ENCODE assay signal across 10 cellular contexts in the genomic region with DNA sequence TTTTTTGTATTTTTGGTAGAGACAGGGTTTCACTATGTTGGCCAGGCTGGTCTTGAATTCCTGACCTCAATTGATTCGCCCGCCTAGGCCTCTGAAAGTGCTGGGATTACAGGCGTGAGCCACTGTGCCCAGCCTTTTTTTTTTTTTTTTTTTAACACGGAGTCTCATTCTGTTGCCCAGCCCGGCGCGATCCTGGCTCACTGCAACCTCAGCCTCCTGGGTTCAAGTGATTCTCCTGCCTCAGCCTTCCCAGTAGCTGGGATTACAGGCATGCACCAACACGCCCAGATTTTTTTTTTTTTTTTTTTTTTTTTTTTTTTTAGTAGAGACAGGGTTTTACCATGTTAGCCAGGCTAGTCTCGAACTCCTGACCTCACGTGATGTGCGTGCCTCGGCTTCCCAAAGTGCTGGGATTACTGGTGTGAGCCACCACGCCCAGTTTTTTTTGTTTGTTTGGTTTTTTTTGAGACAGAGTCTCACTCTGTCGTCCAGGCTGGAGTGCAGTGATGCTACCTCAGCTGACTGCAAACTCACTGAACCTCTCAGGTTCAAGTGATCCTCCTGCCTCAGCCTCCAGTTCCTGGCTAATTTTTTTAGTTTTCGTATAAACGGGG. TPM values are rescaled to one million over a fixed set of nuclear protein-coding genes. Genes with fewer than 3 reads are reported as not detected.
DNase-seq lines count a peak whose midpoint lies in the region; ATAC-seq and TF ChIP-seq lines count a peak whose summit lies in the region.
"Not testable (repeated sequence)": the region's sequence is repeated elsewhere in the genome, so short reads cannot be mapped to it uniquely, and the experiment has no call there.
"Had no signal": no experiment of that assay in that cellular context is flagged by ENCODE, and none has a peak within 500 bp of the region (broad histone marks: within the 10 kb centered on the region; RNA-seq: fewer than 3 reads in every experiment).

No MANE protein-coding gene starts in this region.

- not testable (repeated sequence) for H3F3A ChIP-seq in neural cell (ENCODE audit: insufficient read depth, low read length, poor library complexity, severe bottlenecking)

- H3K9me3 Mint-ChIP-seq in T-cell; activated naive CD8-positive, alpha-beta T cell treated with anti-CD3 and anti-CD28 coated beads, Interleukin-2, amount 50 U/mL, for 24 hours; endodermal cell; immature natural killer cell; stimulated activated naive CD8-positive, alpha-beta T cell treated with anti-CD3 and anti-CD28 coated beads, Interleukin-15, amount 100 ng/mL, for 72 hours: not testable (repeated sequence)

- not testable (repeated sequence) for TF ChIP-seq EP300 in neural cell (conservative IDR thresholded peaks at IDR 0.05; ENCODE audit: poor library complexity, severe bottlenecking)

- H3K79me2 ChIP-seq in neural cell (replicated peaks; ENCODE audit: insufficient read depth, low read length), result not testable (repeated sequence)

- not testable (repeated sequence) for TF ChIP-seq RAD21 in neural cell (conservative IDR thresholded peaks at IDR 0.05)

- peak overlapping the region; percentile 93 to 97 (median 96) for H3K4me3 Mint-ChIP-seq in T-cell
- peak overlapping the region; percentile 89 for H3K4me3 Mint-ChIP-seq in activated naive CD8-positive, alpha-beta T cell treated with anti-CD3 and anti-CD28 coated beads, Interleukin-2, amount 50 U/mL, for 24 hours
- H3K4me3 Mint-ChIP-seq in endodermal cell, result peak overlapping the region; percentile 78
- peak overlapping the region; percentile 90 to 98 (median 96) for H3K4me3 Mint-ChIP-seq in immature natural killer cell
- peak overlapping the region; percentile 91 to 95 for H3K4me3 Mint-ChIP-seq in stimulated activated naive CD8-positive, alpha-beta T cell treated with anti-CD3 and anti-CD28 coated beads, Interleukin-15, amount 100 ng/mL, for 72 hours

- H3K27ac ChIP-seq in BLaER1, result peak overlapping the region; percentile 80
- H3K27ac ChIP-seq in endodermal cell (ENCODE audit: low read depth, low read length), result not testable (repeated sequence)
- peak overlapping the region; percentile 79 for H3K27ac ChIP-seq in neural cell (ENCODE audit: low read length)

- peaks cover 34% of the 10 kb centered on the region for H3K4me1 ChIP-seq in BLaER1
- not testable (repeated sequence) for H3K4me1 ChIP-seq in endodermal cell (ENCODE audit: control insufficient read depth, insufficient read depth, low read length)

- H4K20me1 ChIP-seq in BLaER1; neural cell (ENCODE audit: insufficient read depth): not testable (repeated sequence)

- H3K9me3 ChIP-seq in BLaER1; endodermal cell (ENCODE audit: control insufficient read depth, low read length); neural cell (ENCODE audit: low read length): not testable (repeated sequence)

- CTCF ChIA-PET in T-cell (lab: Charles Lee), result interaction anchor here in 1 of 2 donors (0.6 kb wide), 1 partner anchor 17 kb away, joined by 4 read pairs; no protein-coding TSS in a partner anchor

- H3K27me3 ChIP-seq in BLaER1; endodermal cell (ENCODE audit: control insufficient read depth, insufficient read depth, low read length, poor library complexity, severe bottlenecking); neural cell (ENCODE audit: insufficient read depth, low read depth, low read length): not testable (repeated sequence)

- H3K27me3 Mint-ChIP-seq in T-cell; activated naive CD8-positive, alpha-beta T cell treated with anti-CD3 and anti-CD28 coated beads, Interleukin-2, amount 50 U/mL, for 24 hours; stimulated activated naive CD8-positive, alpha-beta T cell treated with anti-CD3 and anti-CD28 coated beads, Interleukin-15, amount 100 ng/mL, for 72 hours: not testable (repeated sequence)
- H3K27me3 Mint-ChIP-seq in endodermal cell (ENCODE audit: insufficient read depth), result peaks cover 11% of the 10 kb centered on the region
- peaks cover 36% of the 10 kb centered on the region in 3 donors for H3K27me3 Mint-ChIP-seq in immature natural killer cell (ENCODE audit: low read depth in 3 of 3)

- H3K4me2 ChIP-seq in BLaER1, result peak overlapping the region; percentile 98
- H3K4me2 ChIP-seq in neural cell (ENCODE audit: low read length), result not testable (repeated sequence)

- peak; percentile 0 for DNase-seq in HT-29 (ENCODE audit: low spot score)
- not testable (repeated sequence) for DNase-seq in T-cell; activated naive CD8-positive, alpha-beta T cell treated with anti-CD3 and anti-CD28 coated beads, Interleukin-2, amount 50 U/mL, for 24 hours; endodermal cell; immature natural killer cell
- peak in 1 of 2 donors; percentile 15 for DNase-seq in stimulated activated naive CD8-positive, alpha-beta T cell treated with anti-CD3 and anti-CD28 coated beads, Interleukin-15, amount 100 ng/mL, for 72 hours

- TF ChIP-seq CTCF in endodermal cell (conservative IDR thresholded peaks at IDR 0.05); neural cell (IDR thresholded peaks at IDR 0.05; ENCODE audit: poor library complexity, severe bottlenecking): not testable (repeated sequence)

- not testable (repeated sequence) for H3K9me2 ChIP-seq in neural cell (ENCODE audit: insufficient read depth, low read length)

- POLR2A ChIA-PET in T-cell (lab: Charles Lee), result interaction anchor here in 1 of 2 donors (2.8 kb wide), 1 partner anchor 13 kb away, joined by 31 read pairs; the partner anchor contains the start of gene AMDHD2

- ATAC-seq in T-cell (replicated peaks in 1 of 4); activated naive CD8-positive, alpha-beta T cell treated with anti-CD3 and anti-CD28 coated beads, Interleukin-2, amount 50 U/mL, for 24 hours; stimulated activated naive CD8-positive, alpha-beta T cell treated with anti-CD3 and anti-CD28 coated beads, Interleukin-15, amount 100 ng/mL, for 72 hours: not testable (repeated sequence)

- H3K36me3 Mint-ChIP-seq in T-cell; activated naive CD8-positive, alpha-beta T cell treated with anti-CD3 and anti-CD28 coated beads, Interleukin-2, amount 50 U/mL, for 24 hours (ENCODE audit: low read depth); endodermal cell (ENCODE audit: low read depth); immature natural killer cell: not testable (repeated sequence)

- H3K4me1 Mint-ChIP-seq in T-cell (peaks cover 23 to 27% (median 24%) of the 10 kb centered on the region in 3 donors), immature natural killer cell (peaks cover 26 to 31% of the 10 kb centered on the region in 2 donors)
- peaks cover 25% of the 10 kb centered on the region for H3K4me1 Mint-ChIP-seq in activated naive CD8-positive, alpha-beta T cell treated with anti-CD3 and anti-CD28 coated beads, Interleukin-2, amount 50 U/mL, for 24 hours
- H3K4me1 Mint-ChIP-seq in endodermal cell, result not testable (repeated sequence)
- peaks cover 41% of the 10 kb centered on the region for H3K4me1 Mint-ChIP-seq in stimulated activated naive CD8-positive, alpha-beta T cell treated with anti-CD3 and anti-CD28 coated beads, Interleukin-15, amount 100 ng/mL, for 72 hours

- H3K27ac Mint-ChIP-seq in T-cell (peak overlapping the region; percentile 98), endodermal cell (peak overlapping the region; percentile 98), immature natural killer cell (peak overlapping the region; percentile 97 to 99 (median 99))
- H3K27ac Mint-ChIP-seq in activated naive CD8-positive, alpha-beta T cell treated with anti-CD3 and anti-CD28 coated beads, Interleukin-2, amount 50 U/mL, for 24 hours, result peak overlapping the region; percentile 97
- peak overlapping the region; percentile 94 to 96 for H3K27ac Mint-ChIP-seq in stimulated activated naive CD8-positive, alpha-beta T cell treated with anti-CD3 and anti-CD28 coated beads, Interleukin-15, amount 100 ng/mL, for 72 hours

- peaks cover 22% of the 10 kb centered on the region for H3K36me3 ChIP-seq in BLaER1
- peaks cover 18% of the 10 kb centered on the region for H3K36me3 ChIP-seq in endodermal cell (ENCODE audit: control insufficient read depth, insufficient read depth, low read length)
- H3K36me3 ChIP-seq in neural cell (ENCODE audit: insufficient read depth, low read length), result not testable (repeated sequence)

- 77 to 85% methylated on average over 7 to 15 of the region's 16 CpGs for WGBS in endodermal cell (ENCODE audit: insufficient coverage in 1 of 2, insufficient read length in 1 of 2), 2 experiments

- not testable (repeated sequence) for H2AFZ ChIP-seq in neural cell (ENCODE audit: low read depth, low read length)

- H3K4me3 ChIP-seq in BLaER1 (peak overlapping the region; percentile 77), endodermal cell (ENCODE audit: low read length) (peak overlapping the region; percentile 80), neural cell (ENCODE audit: low read length) (peak overlapping the region; percentile 78)

- H3K9ac ChIP-seq in BLaER1, result peak overlapping the region; percentile 80
- H3K9ac ChIP-seq in endodermal cell (ENCODE audit: extremely low read depth, low read length, poor library complexity, severe bottlenecking); neural cell (ENCODE audit: low read length): not testable (repeated sequence)

RNA-seq across cellular contexts. Expression of gene CEMP1, which starts 2.0 kb away (rescaled TPM):
- 0.84 TPM in 1 of 2 replicates, not detected in the other for total RNA-seq in HT-29 (2014; rRNA removed; shearing (Covaris generic))
- total RNA-seq in T-cell (1 to 10 TPM in 3 of 5 donors, under 1 TPM in 1, not detected in 1; 0.26 to 3.1 (median 1.1) TPM), endodermal cell (under 1 TPM in 1 of 2 donors, not detected in 1; 0.24 TPM)
- not detected for polyA plus RNA-seq in endodermal cell (2013, experiment 1 of 2)
- not detected for polyA plus RNA-seq in endodermal cell (2013, experiment 2 of 2)
- polyA plus RNA-seq in immature natural killer cell (1 to 10 TPM in 2 of 3 donors, under 1 TPM in 1; 0.90 to 3.0 (median 3.0) TPM), neural cell (0.46 TPM in 1 of 2 replicates, not detected in the other)
- 0.97 and 1.6 TPM in 2 replicates for polyA minus RNA-seq in neural cell
- total RNA-seq: left ventricle myocardium superior, LHCN-M2 had no signal

RNA-seq across cellular contexts. Expression of gene PDPK1, which starts 4.6 kb away (rescaled TPM):
- total RNA-seq in HT-29 (2014; rRNA removed; shearing (Covaris generic)), result 21.2 and 23.7 TPM in 2 replicates
- total RNA-seq in T-cell (10 to 100 TPM; 49.8 to 68.4 (median 67.3) TPM), endodermal cell (10 to 100 TPM; 29.2 to 30.3 TPM)
- polyA plus RNA-seq in endodermal cell (2013, experiment 1 of 2), result 19.6 TPM
- 19.3 TPM for polyA plus RNA-seq in endodermal cell (2013, experiment 2 of 2)
- polyA plus RNA-seq in immature natural killer cell (10 to 100 TPM; 26.3 to 48.8 (median 27.1) TPM), neural cell (18.6 and 20.1 TPM in 2 replicates)
- polyA minus RNA-seq in neural cell, result 36.8 and 45.3 TPM in 2 replicates

RNA-seq across cellular contexts. Expression of gene AMDHD2, which starts 13.1 kb away (rescaled TPM):
- 112 and 114 TPM in 2 replicates for total RNA-seq in HT-29 (2014; rRNA removed; shearing (Covaris generic))
- total RNA-seq in T-cell (100 to 1,000 TPM; 104 to 215 (median 122) TPM), endodermal cell (10 to 100 TPM; 74.6 to 82.2 TPM)
- polyA plus RNA-seq in endodermal cell (2013, experiment 1 of 2), result 24.8 TPM
- polyA plus RNA-seq in endodermal cell (2013, experiment 2 of 2), result 19.3 TPM
- polyA plus RNA-seq in immature natural killer cell (10 to 100 TPM; 13.7 to 18.6 (median 13.9) TPM), neural cell (50.0 and 80.3 TPM in 2 replicates)
- 17.0 and 19.5 TPM in 2 replicates for polyA minus RNA-seq in neural cell

RNA-seq across cellular contexts. Expression of gene ATP6V0C, which starts 19.5 kb away (rescaled TPM):
- 99.9 and 117 TPM in 2 replicates for total RNA-seq in HT-29 (2014; rRNA removed; shearing (Covaris generic))
- 100 to 1,000 TPM; 122 to 161 (median 128) TPM for total RNA-seq in T-cell
- 100 to 1,000 TPM; 176 to 180 TPM for total RNA-seq in endodermal cell
- polyA plus RNA-seq in endodermal cell (2013, experiment 1 of 2), result 220 TPM
- 207 TPM for polyA plus RNA-seq in endodermal cell (2013, experiment 2 of 2)
- 100 to 1,000 TPM in 1 of 3 donors, 10 to 100 TPM in 2; 70.9 to 116 (median 90.8) TPM for polyA plus RNA-seq in immature natural killer cell
- 89.7 and 100 TPM in 2 replicates for polyA plus RNA-seq in neural cell
- polyA minus RNA-seq in neural cell, result 42.8 and 46.3 TPM in 2 replicates

RNA-seq across cellular contexts. Expression of gene TBC1D24, which starts 58.3 kb away (rescaled TPM):
- 16.5 and 16.6 TPM in 2 replicates for total RNA-seq in HT-29 (2014; rRNA removed; shearing (Covaris generic))
- 10 to 100 TPM in 3 of 5 donors, 1 to 10 TPM in 2; 8.3 to 22.2 (median 10.7) TPM for total RNA-seq in T-cell
- total RNA-seq in endodermal cell, result 10 to 100 TPM; 15.7 to 19.4 TPM
- 9.0 TPM for polyA plus RNA-seq in endodermal cell (2013, experiment 1 of 2)
- polyA plus RNA-seq in endodermal cell (2013, experiment 2 of 2), result 9.4 TPM
- 1 to 10 TPM; 1.1 to 4.5 (median 2.4) TPM for polyA plus RNA-seq in immature natural killer cell
- 27.1 and 30.1 TPM in 2 replicates for polyA plus RNA-seq in neural cell
- 43.1 and 46.7 TPM in 2 replicates for polyA minus RNA-seq in neural cell
